1 cellular context compared by ENCODE assay signal in the genomic region with DNA sequence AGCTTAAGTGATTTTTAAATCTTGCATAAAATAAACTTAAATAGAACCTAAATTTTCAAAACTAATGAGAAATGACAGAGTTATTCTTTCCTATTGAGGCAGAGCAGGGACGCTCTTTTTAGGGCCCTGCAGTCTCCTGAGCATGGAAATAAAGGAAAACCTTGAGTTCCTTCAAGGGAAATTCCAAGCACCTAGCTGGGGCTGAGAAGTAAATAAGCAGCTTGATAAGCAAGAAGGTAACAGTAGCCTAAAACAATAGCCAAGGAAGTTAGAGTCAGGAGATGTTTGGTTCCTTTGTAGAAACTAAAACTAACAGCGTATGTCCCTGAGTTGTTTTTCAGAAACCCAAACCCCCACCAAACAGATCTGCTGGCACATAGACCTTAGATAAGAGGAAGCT.
TF ChIP-seq lines count a peak whose summit lies in the region.

No MANE protein-coding gene starts in this region.

TF ChIP-seq in WTC11, 78 proteins besides CTCF, POLR2A, EP300 and RAD21 (continued from another document):
- TF ChIP-seq, protein P1, sequence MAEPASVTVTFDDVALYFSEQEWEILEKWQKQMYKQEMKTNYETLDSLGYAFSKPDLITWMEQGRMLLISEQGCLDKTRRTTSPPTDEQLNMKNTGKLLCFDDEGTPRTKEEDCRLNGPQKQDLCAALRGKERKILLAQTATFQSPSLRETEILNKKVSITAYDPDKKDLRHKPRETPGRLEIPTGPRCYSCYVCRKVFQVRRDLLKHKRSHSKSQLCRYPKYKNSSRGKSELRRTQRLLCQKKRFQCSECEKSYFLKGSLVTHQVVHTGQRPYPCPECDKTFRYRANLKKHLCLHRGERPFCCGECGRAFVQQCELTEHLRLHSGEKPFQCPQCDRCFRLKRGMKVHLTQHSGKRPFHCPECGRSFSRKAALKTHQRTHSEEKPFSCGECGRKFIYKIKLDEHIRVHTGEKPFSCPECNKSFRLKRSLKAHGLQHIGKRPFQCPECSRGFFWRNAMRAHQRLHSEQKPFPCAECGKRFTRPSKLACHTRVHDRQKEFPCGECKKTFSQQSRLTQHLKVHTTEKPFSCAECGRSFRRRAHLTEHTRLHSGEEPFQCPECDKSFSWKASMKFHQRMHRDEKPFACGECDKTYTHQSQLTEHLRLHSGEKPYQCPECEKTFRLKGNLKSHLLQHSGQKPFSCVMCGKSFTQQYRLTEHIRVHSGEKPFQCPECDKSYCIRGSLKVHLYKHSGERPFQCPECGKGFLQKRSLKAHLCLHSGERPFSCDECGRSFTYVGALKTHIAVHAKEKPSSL (CRISPR knock-in tag; conservative IDR thresholded peaks at IDR 0.05), result no peak
- TF ChIP-seq, protein P2, sequence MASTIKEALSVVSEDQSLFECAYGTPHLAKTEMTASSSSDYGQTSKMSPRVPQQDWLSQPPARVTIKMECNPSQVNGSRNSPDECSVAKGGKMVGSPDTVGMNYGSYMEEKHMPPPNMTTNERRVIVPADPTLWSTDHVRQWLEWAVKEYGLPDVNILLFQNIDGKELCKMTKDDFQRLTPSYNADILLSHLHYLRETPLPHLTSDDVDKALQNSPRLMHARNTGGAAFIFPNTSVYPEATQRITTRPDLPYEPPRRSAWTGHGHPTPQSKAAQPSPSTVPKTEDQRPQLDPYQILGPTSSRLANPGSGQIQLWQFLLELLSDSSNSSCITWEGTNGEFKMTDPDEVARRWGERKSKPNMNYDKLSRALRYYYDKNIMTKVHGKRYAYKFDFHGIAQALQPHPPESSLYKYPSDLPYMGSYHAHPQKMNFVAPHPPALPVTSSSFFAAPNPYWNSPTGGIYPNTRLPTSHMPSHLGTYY (CRISPR knock-in tag; IDR thresholded peaks at IDR 0.05), result no peak
- TF ChIP-seq ZNF232 (CRISPR knock-in tag; IDR thresholded peaks at IDR 0.05), result no peak
